ENCODE assay signal across 9 cellular contexts in genomic region chr9:215631-216155, GRCh38. TPM values are rescaled to one million over a fixed set of nuclear protein-coding genes. Genes with fewer than 3 reads are reported as not detected.
DNase-seq lines count a peak whose midpoint lies in the region; ATAC-seq, FAIRE-seq and TF ChIP-seq lines count a peak whose summit lies in the region.
"Had no signal": no experiment of that assay in that cellular context is flagged by ENCODE, and none has a peak within 500 bp of the region (broad histone marks: within the 10 kb centered on the region; RNA-seq: fewer than 3 reads in every experiment).

No MANE protein-coding gene starts in this region.

- FAIRE-seq in A549 (lab: Jason Lieb, UNC): no peak

- no peak for TF ChIP-seq CTCF in A549 (IDR thresholded peaks at IDR 0.05)
- no peak for TF ChIP-seq CTCF in colonic mucosa (IDR thresholded peaks at IDR 0.05)

- WGBS in A549 (ENCODE audit: missing lambda C conversion rate): 79% methylated on average over 6 of the region's 6 CpGs

- H3K4me3 Mint-ChIP-seq in IgD-negative memory B cell: peak overlapping the region in 3 of 4 donors; percentile 88 to 98 (median 96)
- H3K4me3 Mint-ChIP-seq in naive thymus-derived CD4-positive, alpha-beta T cell: peak overlapping the region; percentile 81 to 92 (median 86)

- no peak for DNase-seq in A549 (ENCODE audit: low read depth in 1 of 2, low spot score in 1 of 2)
- no peak for DNase-seq in colonic mucosa
- no peak for DNase-seq in naive thymus-derived CD4-positive, alpha-beta T cell
- no peak for DNase-seq in KBM-7
- DNase-seq in GM19238 (ENCODE audit: insufficient read length, low spot score): no peak
- no peak for DNase-seq in T-helper 9 cell
- DNase-seq in CD1c-positive myeloid dendritic cell (ENCODE audit: extremely low spot score): no peak

- no peaks in the 10 kb centered on the region for H3K27me3 Mint-ChIP-seq in IgD-negative memory B cell
- peaks cover 9 to 25% (median 12%) of the 10 kb centered on the region in 5 donors for H3K27me3 Mint-ChIP-seq in naive thymus-derived CD4-positive, alpha-beta T cell

- POLR2A ChIA-PET in A549 (lab: Yijun Ruan, JAX): no interaction called here
- POLR2A ChIA-PET in naive thymus-derived CD4-positive, alpha-beta T cell (lab: Charles Lee): interaction anchor here (1.2 to 3.2 kb wide), 2 partner anchors 57 to 65 kb away, joined by 3 to 12 read pairs; no protein-coding TSS in a partner anchor

- peaks cover 27 to 37% (median 31%) of the 10 kb centered on the region in 3 donors for H3K4me1 Mint-ChIP-seq in IgD-negative memory B cell
- H3K4me1 Mint-ChIP-seq in naive thymus-derived CD4-positive, alpha-beta T cell: peaks cover 0 to 29% (median 7%) of the 10 kb centered on the region in 7 donors

- CTCF ChIA-PET in A549 (lab: Yijun Ruan, JAX): interaction anchor here (0.8 to 1.9 kb wide), 6 partner anchors 10 to 794 kb away, joined by 3 to 7 read pairs (median 4); no protein-coding TSS in a partner anchor
- CTCF ChIA-PET in naive thymus-derived CD4-positive, alpha-beta T cell (lab: Charles Lee): interaction anchor here (0.6 to 0.9 kb wide), 2 partner anchors 8 to 11 kb away, joined by 3 read pairs; no protein-coding TSS in a partner anchor

- TF ChIP-seq POLR2A in A549 (IDR thresholded peaks at IDR 0.05; ENCODE audit: low read length): no peak

- H3K27me3 ChIP-seq in colonic mucosa: no peaks in the 10 kb centered on the region
- H3K27me3 ChIP-seq in naive thymus-derived CD4-positive, alpha-beta T cell (ENCODE audit: control insufficient read depth in 2 of 2, insufficient read depth in 2 of 2, low read length in 2 of 2): no peaks in the 10 kb centered on the region
- H3K27me3 ChIP-seq: MG63 had no signal

- peak overlapping the region; percentile 13 to 81 for H3K9ac ChIP-seq in colonic mucosa (ENCODE audit: low read depth in 2 of 2, low read length in 2 of 2)

- H3K36me3 ChIP-seq in colonic mucosa: no peaks in the 10 kb centered on the region
- H3K36me3 ChIP-seq in naive thymus-derived CD4-positive, alpha-beta T cell (ENCODE audit: control insufficient read depth in 2 of 3, insufficient read depth in 3 of 3, low read length in 3 of 3): no peaks in the 10 kb centered on the region
- H3K36me3 ChIP-seq: MG63 had no signal

- H3K9me3 Mint-ChIP-seq in IgD-negative memory B cell: no peaks in the 10 kb centered on the region
- H3K9me3 Mint-ChIP-seq in naive thymus-derived CD4-positive, alpha-beta T cell: no peaks in the 10 kb centered on the region

- H3K4me2 ChIP-seq in A549: peak overlapping the region; percentile 80

- intact Hi-C loops in colonic mucosa (cut with DNase I): no loop called here
- intact Hi-C loops in naive thymus-derived CD4-positive, alpha-beta T cell (cut with micrococcal nuclease): loop anchor here (1.0 kb wide), 3 partner anchors 8 to 92 kb away; no protein-coding TSS in a partner anchor

- in situ Hi-C loops in KBM-7 (cut with MboI; ENCODE audit: low pct_unique_long_range_greater_than_20kb, low sequenced_read_pairs): no loop called here

- TF ChIP-seq EP300 in A549 (IDR thresholded peaks at IDR 0.05): no peak

- H3K4me1 ChIP-seq in A549: no peaks in the 10 kb centered on the region
- no peaks in the 10 kb centered on the region for H3K4me1 ChIP-seq in colonic mucosa
- peaks cover 0 to 6% of the 10 kb centered on the region in 2 donors for H3K4me1 ChIP-seq in naive thymus-derived CD4-positive, alpha-beta T cell (ENCODE audit: control insufficient read depth in 2 of 2, insufficient read depth in 2 of 2, low read length in 2 of 2)

- H3K27ac ChIP-seq in A549: no peak overlapping the region
- peak overlapping the region; percentile 53 for H3K27ac ChIP-seq in colonic mucosa
- no peak overlapping the region for H3K27ac ChIP-seq in naive thymus-derived CD4-positive, alpha-beta T cell (ENCODE audit: low read depth, low read length)

- H3K4me3 ChIP-seq in A549 (peak overlapping the region; percentile 59; the same call in 2 of the 3 replicates), colonic mucosa (peak overlapping the region; percentile 65)
- peak overlapping the region; percentile 56 for H3K4me3 ChIP-seq in naive thymus-derived CD4-positive, alpha-beta T cell (ENCODE audit: low read length)

- H3K27ac Mint-ChIP-seq in IgD-negative memory B cell: peak overlapping the region; percentile 25 to 79 (median 72)
- peak overlapping the region in 2 of 9 donors; percentile 34 to 85 for H3K27ac Mint-ChIP-seq in naive thymus-derived CD4-positive, alpha-beta T cell

- peaks cover 3% of the 10 kb centered on the region for H3K36me3 Mint-ChIP-seq in IgD-negative memory B cell
- peaks cover 0 to 22% (median 0%) of the 10 kb centered on the region in 5 donors for H3K36me3 Mint-ChIP-seq in naive thymus-derived CD4-positive, alpha-beta T cell

- no peak for TF ChIP-seq RAD21 in A549 (conservative IDR thresholded peaks at IDR 0.05 in 1 of 2, IDR thresholded peaks at IDR 0.05 in 1 of 2)

- no peak for ATAC-seq in A549
- ATAC-seq in naive thymus-derived CD4-positive, alpha-beta T cell: no peak

- H3K9me3 ChIP-seq in A549: no peaks in the 10 kb centered on the region
- H3K9me3 ChIP-seq in colonic mucosa: no peaks in the 10 kb centered on the region
- no peaks in the 10 kb centered on the region for H3K9me3 ChIP-seq in naive thymus-derived CD4-positive, alpha-beta T cell (ENCODE audit: control insufficient read depth in 2 of 3, low read length in 3 of 3)
- H3K9me3 ChIP-seq: MG63 had no signal

TF ChIP-seq in A549, 52 proteins besides CTCF, POLR2A, EP300 and RAD21:
- TF ChIP-seq MAFK (IDR thresholded peaks at IDR 0.05; ENCODE audit: partially characterized antibody): peak; percentile 28
- no peak for TF ChIP-seq HEYL (CRISPR knock-in tag; IDR thresholded peaks at IDR 0.05)

RNA-seq across cellular contexts. Expression of gene DOCK8, which starts 1.0 kb away (rescaled TPM):
- polyA plus RNA-seq in A549 (2011; rRNA removed) (0.68 and 0.83 TPM in 2 replicates), A549 (2017; fragmentation: RNase III; extraction: RNeasy Plus Mini Kit Qiagen cat#74134 plus additional on column Dnase treatment) (0.18 to 0.54 TPM (median 0.27 TPM) in 3 replicates), IgD-negative memory B cell (76.8 TPM)
- polyA plus RNA-seq in A549 (2012; cell fraction: cytosol; rRNA removed): 0.11 and 0.17 TPM in 2 replicates
- polyA plus RNA-seq in A549 (2012; cell fraction: nucleus; rRNA removed): 0.12 and 0.18 TPM in 2 replicates
- 0.91 and 1.1 TPM in 2 replicates for polyA minus RNA-seq in A549 (2011; rRNA and poly(A)+ RNA removed)
- total RNA-seq in colonic mucosa: 1 to 10 TPM; 5.8 to 7.1 TPM
- 100 to 1,000 TPM; 162 to 294 (median 280) TPM for total RNA-seq in naive thymus-derived CD4-positive, alpha-beta T cell
- polyA plus RNA-seq in naive thymus-derived CD4-positive, alpha-beta T cell: 10 to 100 TPM; 47.7 to 84.6 TPM

RNA-seq across cellular contexts. Expression of gene ZNG1A, which starts 36.8 kb away (rescaled TPM):
- polyA plus RNA-seq in A549 (2011; rRNA removed) (23.4 and 34.2 TPM in 2 replicates), A549 (2017; fragmentation: RNase III; extraction: RNeasy Plus Mini Kit Qiagen cat#74134 plus additional on column Dnase treatment) (42.5 to 45.1 TPM (median 43.6 TPM) in 3 replicates), IgD-negative memory B cell (20.1 TPM)
- polyA plus RNA-seq in A549 (2012; cell fraction: cytosol; rRNA removed): 9.4 and 13.3 TPM in 2 replicates
- polyA plus RNA-seq in A549 (2012; cell fraction: nucleus; rRNA removed): 4.9 and 8.3 TPM in 2 replicates
- 9.7 and 11.5 TPM in 2 replicates for polyA minus RNA-seq in A549 (2011; rRNA and poly(A)+ RNA removed)
- total RNA-seq in colonic mucosa: 10 to 100 TPM; 22.6 to 23.2 TPM
- total RNA-seq in naive thymus-derived CD4-positive, alpha-beta T cell: 10 to 100 TPM; 18.1 to 30.6 (median 27.6) TPM
- polyA plus RNA-seq in naive thymus-derived CD4-positive, alpha-beta T cell: 10 to 100 TPM; 16.4 to 27.2 TPM

Comparison
In these comparisons a context has a peak if more than half of its experiments do, and no peak if none do; other contexts are left out.
1. RNA of gene DOCK8, which starts 1.0 kb away (polyA plus RNA-seq): 47.7 to 84.6 TPM in naive thymus-derived CD4-positive, alpha-beta T cell and 76.8 TPM in IgD-negative memory B cell (single experiment); 0.11 to 0.83 TPM in A549; every median in the first group is over 10 times any median in the second.
2. Peak in every context shown above with its lines, with median percentiles within 50 percentile points of each other: H3K4me3 ChIP-seq.